14 cellular contexts compared by ENCODE assay signal in the genomic region with DNA sequence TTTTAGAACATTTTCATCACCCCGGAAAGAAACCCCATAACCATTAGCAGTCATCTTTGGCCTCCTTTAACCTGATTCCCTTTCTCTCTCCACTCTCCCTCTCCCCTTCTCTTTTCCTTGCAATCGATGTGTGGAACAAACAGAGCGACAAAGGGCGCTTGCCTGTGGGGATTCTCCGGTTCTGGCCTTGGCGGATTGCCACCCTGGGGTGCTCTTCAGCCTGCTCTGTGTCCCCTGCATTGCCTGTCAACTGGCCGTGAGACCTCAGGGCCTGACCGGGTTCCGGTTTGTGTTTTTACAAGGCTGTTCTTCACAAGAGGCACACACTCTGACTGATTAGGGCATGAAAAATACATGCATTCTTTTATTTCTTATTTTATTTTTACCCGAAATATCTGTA.
"Had no signal": no experiment of that assay in that cellular context is flagged by ENCODE, and none has a peak within 500 bp of the region (broad histone marks: within the 10 kb centered on the region; RNA-seq: fewer than 3 reads in every experiment).

No MANE protein-coding gene starts in this region.

- H3K9me3 ChIP-seq: prostate gland, right lobe of liver, suprapubic skin, upper lobe of right lung had no signal

- H3K27me3 ChIP-seq: right lobe of liver had no signal

- DNase-seq: activated CD4-positive, alpha-beta memory T cell treated with anti-CD3 and anti-CD28 coated beads for 36 hours; activated CD4-positive, alpha-beta T cell treated with anti-CD3 and anti-CD28 coated beads for 1 hour; activated CD8-positive, alpha-beta memory T cell treated with anti-CD3 and anti-CD28 coated beads, Interleukin-2, amount 10 ng/mL, durations not matched to agents 7 days and 5 days; activated T-cell treated with anti-CD3 and anti-CD28 coated beads, Interleukin-2, amount 50 U/mL, for 1 hour; central memory CD4-positive, alpha-beta T cell; cortex of kidney; effector CD4-positive, alpha-beta T cell; foreskin fibroblast; kidney glomerular epithelial cell; occipital lobe; upper lobe of right lung had no signal

- H3K36me3 ChIP-seq: prostate gland, right lobe of liver, suprapubic skin, upper lobe of right lung had no signal

- H3K4me3 ChIP-seq: prostate gland, right lobe of liver, suprapubic skin, upper lobe of right lung had no signal

- H3K4me1 ChIP-seq: prostate gland, right lobe of liver, suprapubic skin, upper lobe of right lung had no signal

- ATAC-seq: activated CD8-positive, alpha-beta memory T cell treated with anti-CD3 and anti-CD28 coated beads, Interleukin-2, amount 10 ng/mL, durations not matched to agents 7 days and 5 days; right lobe of liver; upper lobe of right lung had no signal

- H3K27ac ChIP-seq: prostate gland, right lobe of liver, suprapubic skin, upper lobe of right lung had no signal
